In the genomic region with DNA sequence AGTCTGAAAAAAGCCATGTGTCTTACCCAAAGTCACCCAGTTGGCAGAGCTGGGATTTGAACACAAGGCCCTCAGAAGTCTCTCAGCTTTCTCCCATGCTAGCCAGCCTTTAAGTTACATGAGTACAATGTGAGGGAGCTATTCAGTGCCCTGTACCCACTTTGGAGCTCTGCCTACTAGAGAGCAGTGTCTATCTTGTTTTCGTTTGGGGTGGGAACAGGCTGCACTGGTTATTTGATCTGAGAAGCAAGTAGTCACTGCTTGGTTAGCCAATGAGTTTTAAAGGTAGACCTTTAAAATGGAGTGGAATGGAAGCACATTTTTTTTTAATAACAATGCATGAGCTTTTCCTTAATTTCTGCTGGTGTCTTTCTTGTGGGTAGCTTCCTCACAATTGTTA, we compare ENCODE assay signal across 18 cellular contexts.
"Had no signal": no experiment of that assay in that cellular context is flagged by ENCODE, and none has a peak within 500 bp of the region (broad histone marks: within the 10 kb centered on the region; RNA-seq: fewer than 3 reads in every experiment).

No MANE protein-coding gene starts in this region.

- H3K27me3 ChIP-seq: esophagus muscularis mucosa, gastrocnemius medialis, tibial nerve had no signal

- H3K4me3 Mint-ChIP-seq: activated naive CD8-positive, alpha-beta T cell treated with anti-CD3 and anti-CD28 coated beads, Interleukin-2, amount 10 ng/mL, durations not matched to agents 7 days and 5 days; activated T-cell treated with anti-CD3 and anti-CD28 coated beads, Interleukin-2, amount 50 U/mL, for 24 hours; neural crest cell; WTC11 had no signal

- H3K9me3 ChIP-seq: esophagus muscularis mucosa, gastrocnemius medialis, left ventricle myocardium inferior, tibial nerve had no signal

- H3K36me3 Mint-ChIP-seq: WTC11 had no signal

- DNase-seq: activated CD4-positive, alpha-beta T cell treated with anti-CD3 and anti-CD28 coated beads, Interleukin-2, amount 50 U/mL, for 4 hours; activated CD8-positive, alpha-beta memory T cell treated with anti-CD3 and anti-CD28 coated beads for 24 hours; activated CD8-positive, alpha-beta memory T cell treated with anti-CD3 and anti-CD28 coated beads, Interleukin-2, amount 50 U/mL, for 4 hours; activated naive CD8-positive, alpha-beta T cell treated with anti-CD3 and anti-CD28 coated beads, Interleukin-2, amount 10 ng/mL, durations not matched to agents 7 days and 5 days; activated T-cell treated with anti-CD3 and anti-CD28 coated beads, Interleukin-2, amount 50 U/mL, for 24 hours; dermis blood vessel endothelial cell; gastrocnemius medialis; left ventricle myocardium inferior; retina; stimulated activated CD4-positive, alpha-beta T cell treated with anti-CD3 and anti-CD28 coated beads, Interleukin-4, amount 100 ng/mL, for 24 hours; stimulated activated naive CD8-positive, alpha-beta T cell treated with anti-CD3 and anti-CD28 coated beads, Interleukin-15, Interleukin-2, amounts not matched to agents 100 U/mL and 50 U/mL, for 24 hours; T1000 had no signal

- H3K27ac ChIP-seq: left ventricle myocardium inferior, tibial nerve had no signal

- H3K27me3 Mint-ChIP-seq: activated naive CD8-positive, alpha-beta T cell treated with anti-CD3 and anti-CD28 coated beads, Interleukin-2, amount 10 ng/mL, durations not matched to agents 7 days and 5 days; activated T-cell treated with anti-CD3 and anti-CD28 coated beads, Interleukin-2, amount 50 U/mL, for 24 hours; activated T-helper 17 cell treated with anti-CD3 and anti-CD28 coated beads, Interleukin-2, amount 50 U/mL, for 72 hours; effector memory CD8-positive, alpha-beta T cell had no signal

- H3K27ac Mint-ChIP-seq: activated naive CD8-positive, alpha-beta T cell treated with anti-CD3 and anti-CD28 coated beads, Interleukin-2, amount 10 ng/mL, durations not matched to agents 7 days and 5 days; activated T-cell treated with anti-CD3 and anti-CD28 coated beads, Interleukin-2, amount 50 U/mL, for 24 hours; WTC11 had no signal

- H3K4me3 ChIP-seq: esophagus muscularis mucosa, gastrocnemius medialis, left ventricle myocardium inferior, tibial nerve had no signal

- ATAC-seq: stimulated activated naive CD8-positive, alpha-beta T cell treated with anti-CD3 and anti-CD28 coated beads, Interleukin-15, Interleukin-2, amounts not matched to agents 100 U/mL and 50 U/mL, for 24 hours; WTC11 had no signal

- H3K9me3 Mint-ChIP-seq: activated T-cell treated with anti-CD3 and anti-CD28 coated beads, Interleukin-2, amount 50 U/mL, for 24 hours; activated T-helper 17 cell treated with anti-CD3 and anti-CD28 coated beads, Interleukin-2, amount 50 U/mL, for 72 hours; effector memory CD8-positive, alpha-beta T cell; neural crest cell; WTC11 had no signal
